In the genomic region with DNA sequence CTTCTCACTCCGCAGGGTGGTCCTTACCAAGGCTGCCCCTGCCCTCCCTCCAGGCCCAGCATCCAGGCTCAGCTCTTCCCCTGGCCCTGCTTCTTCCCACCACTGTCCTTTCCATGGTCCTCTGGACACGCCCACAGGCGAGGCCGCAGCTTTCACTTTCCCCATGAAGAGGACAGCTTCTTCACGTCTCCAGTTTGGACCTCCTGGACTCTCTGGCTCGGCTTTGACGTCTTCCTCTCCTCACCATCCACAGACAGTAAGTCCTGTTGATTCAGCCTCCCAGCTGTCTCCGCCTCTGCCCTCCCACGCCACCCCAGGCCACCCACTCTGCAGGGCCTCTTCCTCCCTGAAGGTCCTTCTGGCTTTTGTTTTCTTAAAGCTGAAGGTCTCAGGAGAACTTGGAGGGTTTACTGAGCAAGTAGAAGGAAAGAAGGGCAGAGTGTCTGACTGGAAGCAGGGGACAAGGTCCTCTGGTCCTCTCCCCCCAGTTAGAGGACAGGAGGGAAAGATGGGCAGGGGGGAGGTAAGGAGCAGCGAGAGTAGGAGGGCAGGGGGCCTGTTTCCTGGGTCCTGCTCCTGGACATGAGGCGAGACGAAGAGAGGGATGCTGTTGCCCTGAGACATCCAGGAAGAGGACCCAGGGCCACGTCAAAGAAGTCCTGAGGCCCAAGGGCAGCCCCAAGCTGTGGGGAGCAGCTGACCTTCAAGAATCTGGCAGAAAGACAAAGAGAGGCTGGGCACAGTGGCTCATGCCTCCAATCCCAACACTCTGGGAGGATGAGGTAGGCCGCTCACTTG, we compare ENCODE assay signal across 9 cellular contexts. TPM values are rescaled to one million over a fixed set of nuclear protein-coding genes. Genes with fewer than 3 reads are reported as not detected.
DNase-seq lines count a peak whose midpoint lies in the region; ATAC-seq, FAIRE-seq and TF ChIP-seq lines count a peak whose summit lies in the region.
"Had no signal": no experiment of that assay in that cellular context is flagged by ENCODE, and none has a peak within 500 bp of the region (broad histone marks: within the 10 kb centered on the region; RNA-seq: fewer than 3 reads in every experiment).

No MANE protein-coding gene starts in this region.

- H3K27me3 ChIP-seq in small intestine (ENCODE audit: control insufficient read depth in 2 of 2, insufficient read depth in 2 of 2, low read length in 2 of 2): no peaks in the 10 kb centered on the region

- peak overlapping the region; percentile 88 to 91 for H3K27ac ChIP-seq in small intestine (ENCODE audit: low read depth in 1 of 2, low read length in 1 of 2)

- WGBS in small intestine, 3 donors: 39 to 49% (median 43%) methylated on average over 13 to 14 of the region's 14 CpGs

- no peaks in the 10 kb centered on the region for H3K36me3 ChIP-seq in small intestine (ENCODE audit: control insufficient read depth in 2 of 2, insufficient read depth in 2 of 2, low read length in 2 of 2)

- TF ChIP-seq POLR2A in GM18505 (IDR thresholded peaks at IDR 0.05; ENCODE audit: borderline replicate concordance, extremely low read depth, insufficient read depth, insufficient read length): peak; percentile 27

- DNase-seq in hepatic stellate cell (ENCODE audit: low spot score) (peak; percentile 65), small intestine (peak; percentile 60), GOT3 (lab: John Stamatoyannopoulos, UW) (no peak), RPMI8226 (no peak)
- DNase-seq in activated effector memory CD4-positive, alpha-beta T cell treated with Interleukin-2 at 50 U/mL for 16 hours: no peak
- DNase-seq: NCI-H69 had no signal

- no peak for TF ChIP-seq CTCF in WI38 (IDR thresholded peaks at IDR 0.05; ENCODE audit: low read depth, low read length)

- no peak for FAIRE-seq in small intestine (lab: Jason Lieb, UNC)

- H3K9me3 ChIP-seq in small intestine (ENCODE audit: control insufficient read depth, low read depth): no peaks in the 10 kb centered on the region

- no peak for ATAC-seq in GM18505 (IDR thresholded peaks at IDR 0.05; ENCODE audit: unreplicated experiment)
- ATAC-seq in HG03342 (IDR thresholded peaks at IDR 0.05; ENCODE audit: unreplicated experiment): no peak

- H3K4me1 ChIP-seq in small intestine (ENCODE audit: control insufficient read depth in 2 of 2, insufficient read depth in 1 of 2, low read depth in 1 of 2, low read length in 1 of 2): peaks cover 0 to 4% of the 10 kb centered on the region in 2 donors

- H3K4me3 ChIP-seq in WI38 (ENCODE audit: low read depth, low read length) (peak overlapping the region; percentile 43), small intestine (ENCODE audit: low read depth in 1 of 2, low read length in 2 of 2) (peak overlapping the region in 1 of 2 donors; percentile 6)

RNA-seq across cellular contexts. Expression of a gene that starts 24.7 kb away (rescaled TPM):
- under 1 TPM in 2 of 3 donors, not detected in 1; 0.60 to 0.81 TPM for polyA plus RNA-seq in small intestine

RNA-seq across cellular contexts. Expression of a gene that starts 37.7 kb away (rescaled TPM):
- not detected for polyA plus RNA-seq in small intestine

Comparison
In these comparisons a context has a peak if more than half of its experiments do, and no peak if none do; other contexts are left out.
1. DNase-seq: peak in hepatic stellate cell (single experiment) and small intestine (single experiment); none in activated effector memory CD4-positive, alpha-beta T cell treated with Interleukin-2 at 50 U/mL for 16 hours (single experiment), GOT3 (single experiment) and RPMI8226 (single experiment).